20 cellular contexts compared by ENCODE assay signal in genomic region chr7:157072361-157072760, GRCh38.
"Had no signal": no experiment of that assay in that cellular context is flagged by ENCODE, and none has a peak within 500 bp of the region (broad histone marks: within the 10 kb centered on the region; RNA-seq: fewer than 3 reads in every experiment).

No MANE protein-coding gene starts in this region.

- H3K4me3 ChIP-seq: MG63 had no signal

- ATAC-seq: Panc1, PC-3 had no signal

- H3K27ac ChIP-seq: RWPE1 had no signal

- H3K9me3 ChIP-seq: MG63, SK-N-SH had no signal

- H3K9ac ChIP-seq: SK-N-SH had no signal

- H3K36me3 ChIP-seq: MG63 had no signal

- H3K4me2 ChIP-seq: SK-N-SH had no signal

- DNase-seq: IMR-90, KG1, MG63, NCI-H1092 treated with DMSO at 0.1 percent for 48 hours, NCI-H1436, NCI-H187, NCI-H2029, NCI-H2081 treated with DMSO at 0.1 percent for 48 hours, NCI-H2171, NCI-H226, NCI-H446, NCI-H510A, NCI-H524 treated with DMSO at 0.1 percent for 48 hours, NCI-H69, NCI-H774, PC-3, SHP77, SK-N-SH had no signal

- H3K27me3 ChIP-seq: MG63 had no signal
